Comparison of ENCODE assay signal across 8 cellular contexts in genomic region chr12:120495723-120496352, GRCh38. TPM values are rescaled to one million over a fixed set of nuclear protein-coding genes. Genes with fewer than 3 reads are reported as not detected.
A peak's percentile ranks its signal among the peaks of the same experiment; 100 is the strongest.
DNase-seq lines count a peak whose midpoint lies in the region; ATAC-seq and TF ChIP-seq lines count a peak whose summit lies in the region.

Gene DYNLL1, plus strand, starts transcription at chr12:120496113. Its CDS starts 309 bp downstream, at chr12:120496422.

- TF ChIP-seq CTCF in GM10248 (IDR thresholded peaks at IDR 0.05; ENCODE audit: control extremely low read depth, extremely low read depth, low read depth, missing control alignments) (peak; percentile 6), glutamatergic neuron (IDR thresholded peaks at IDR 0.05; ENCODE audit: partially characterized antibody, unreplicated experiment) (no peak), osteocyte (IDR thresholded peaks at IDR 0.05) (no peak)

- H3K4me3 ChIP-seq in thymus (ENCODE audit: low read length): peak within 1 kb of the TSS; percentile 73

- no peaks in the 10 kb centered on the region for H3K27me3 Mint-ChIP-seq in activated naive CD8-positive, alpha-beta T cell
- H3K27me3 Mint-ChIP-seq in glutamatergic neuron (ENCODE audit: unreplicated experiment) (peaks cover 6% of the 10 kb centered on the region), osteocyte (ENCODE audit: unreplicated experiment) (no peaks in the 10 kb centered on the region)

- peak; percentile 92 for ATAC-seq in HG02623 (IDR thresholded peaks at IDR 0.05; ENCODE audit: unreplicated experiment)

- POLR2A ChIA-PET in GM10248 (lab: Yijun Ruan, JAX): interaction anchor here (0.5 to 2.2 kb wide), 7 partner anchors 14 to 285 kb away, joined by 3 to 10 read pairs (median 4); partner anchors contain the start of genes COQ5 and COX6A1

- under 1% methylated on average over 51 of the region's 51 CpGs for WGBS in thymus

- CTCF ChIA-PET in GM10248 (lab: Yijun Ruan, JAX): interaction anchor here (1.0 to 1.8 kb wide), 7 partner anchors 9 to 153 kb away, joined by 3 to 9 read pairs (median 3); no protein-coding TSS in a partner anchor

- no peaks in the 10 kb centered on the region for H3K27me3 ChIP-seq in thymus (ENCODE audit: control insufficient read depth, insufficient read depth)

- H3K4me1 ChIP-seq in thymus (ENCODE audit: control insufficient read depth, insufficient read depth, low read length): peaks cover 14% of the 10 kb centered on the region

- H3K36me3 ChIP-seq in thymus (ENCODE audit: control insufficient read depth, insufficient read depth): peaks cover 7% of the 10 kb centered on the region

- peaks cover 25% of the 10 kb centered on the region for H3K4me1 Mint-ChIP-seq in activated naive CD8-positive, alpha-beta T cell (ENCODE audit: low read depth)
- H3K4me1 Mint-ChIP-seq in glutamatergic neuron (ENCODE audit: low read depth, unreplicated experiment) (peaks cover 6% of the 10 kb centered on the region), osteocyte (ENCODE audit: unreplicated experiment) (peaks cover 33% of the 10 kb centered on the region)

- H3K4me3 Mint-ChIP-seq in activated naive CD8-positive, alpha-beta T cell: peak within 1 kb of the TSS; percentile 95
- H3K4me3 Mint-ChIP-seq in glutamatergic neuron (ENCODE audit: unreplicated experiment): peak within 1 kb of the TSS; percentile 98
- H3K4me3 Mint-ChIP-seq in osteocyte (ENCODE audit: unreplicated experiment): peak within 1 kb of the TSS; percentile 94

- peak within 1 kb of the TSS; percentile 82 for H3K27ac ChIP-seq in thymus (ENCODE audit: low read depth)

- DNase-seq in GM10248 (ENCODE audit: extremely low spot score) (peak; percentile 98), NCI-H1105 (lab: John Stamatoyannopoulos, UW) (peak; percentile 93), SKM-1 treated with dmso at 0.1 percent for 144 hours (lab: John Stamatoyannopoulos, UW; ENCODE audit: unreplicated experiment) (peak; percentile 76), glutamatergic neuron (peak; percentile 98), osteocyte (ENCODE audit: extremely low spot score, unreplicated experiment) (peak; percentile 99)

- peaks cover 4% of the 10 kb centered on the region for H3K36me3 Mint-ChIP-seq in activated naive CD8-positive, alpha-beta T cell
- no peaks in the 10 kb centered on the region for H3K36me3 Mint-ChIP-seq in glutamatergic neuron (ENCODE audit: unreplicated experiment)
- H3K36me3 Mint-ChIP-seq in osteocyte (ENCODE audit: unreplicated experiment): peaks cover 26% of the 10 kb centered on the region

- peak within 1 kb of the TSS; percentile 93 for H3K27ac Mint-ChIP-seq in activated naive CD8-positive, alpha-beta T cell
- H3K27ac Mint-ChIP-seq in glutamatergic neuron (ENCODE audit: unreplicated experiment) (peak within 1 kb of the TSS; percentile 40), osteocyte (ENCODE audit: unreplicated experiment) (peak within 1 kb of the TSS; percentile 86)

- H3K9me3 Mint-ChIP-seq in activated naive CD8-positive, alpha-beta T cell (ENCODE audit: low read depth): no peaks in the 10 kb centered on the region
- peaks cover 10% of the 10 kb centered on the region for H3K9me3 Mint-ChIP-seq in glutamatergic neuron (ENCODE audit: unreplicated experiment)
- no peaks in the 10 kb centered on the region for H3K9me3 Mint-ChIP-seq in osteocyte (ENCODE audit: unreplicated experiment)

- no peaks in the 10 kb centered on the region for H3K9me3 ChIP-seq in thymus (ENCODE audit: control insufficient read depth)

RNA-seq across cellular contexts. Expression of gene DYNLL1, which starts in this region (rescaled TPM):
- total RNA-seq in glutamatergic neuron (ENCODE audit: unreplicated experiment) (403 TPM), osteocyte (324 and 325 TPM in 2 replicates)
- polyA plus RNA-seq in thymus: 410 TPM

Comparison
In these comparisons a context has a peak if more than half of its experiments do, and no peak if none do; other contexts are left out.
1. Peak in every context shown above with its lines: DNase-seq, ATAC-seq, H3K4me3 ChIP-seq and H3K27ac ChIP-seq.
2. H3K27ac Mint-ChIP-seq: peak in every context shown above with its lines; median percentile 93 in activated naive CD8-positive, alpha-beta T cell; 86 in osteocyte; 40 in glutamatergic neuron.